In the genomic region with DNA sequence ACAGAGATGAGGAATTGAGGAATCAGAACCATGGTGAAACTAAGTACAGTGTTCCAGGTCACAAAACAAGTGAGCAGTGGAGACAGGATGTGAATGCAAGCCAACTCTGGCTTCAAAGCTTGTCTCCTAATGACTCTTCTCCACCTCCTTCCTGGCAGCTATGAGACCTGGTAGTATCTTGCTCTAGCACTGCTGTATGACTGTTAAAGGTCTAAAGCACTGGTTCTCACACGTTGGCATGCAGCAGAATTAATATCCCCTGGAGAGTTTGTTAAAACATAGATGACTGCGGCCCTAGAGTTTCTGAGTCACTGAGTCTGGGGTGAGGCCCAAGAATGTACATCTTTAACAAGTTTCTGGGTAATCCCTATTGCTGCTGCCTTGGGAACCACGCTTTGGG, we compare ENCODE assay signal across 23 cellular contexts.
A peak's percentile ranks its signal among the peaks of the same experiment; 100 is the strongest.
DNase-seq lines count a peak whose midpoint lies in the region; ATAC-seq and TF ChIP-seq lines count a peak whose summit lies in the region.
"Had no signal": no experiment of that assay in that cellular context is flagged by ENCODE, and none has a peak within 500 bp of the region (broad histone marks: within the 10 kb centered on the region; RNA-seq: fewer than 3 reads in every experiment).

No MANE protein-coding gene starts in this region.

- H2BK5ac ChIP-seq in IMR-90 (ENCODE audit: low read depth, low read length, poor library complexity, severe bottlenecking), result no peak overlapping the region

- no peaks in the 10 kb centered on the region for H3K79me1 ChIP-seq in IMR-90 (ENCODE audit: low read depth in 1 of 2, low read length in 2 of 2)

- H3K18ac ChIP-seq in IMR-90 (ENCODE audit: low read depth, low read length), result no peak overlapping the region

- H3K27me3 ChIP-seq in IMR-90 (ENCODE audit: control insufficient read depth, insufficient read depth, low read length), result no peaks in the 10 kb centered on the region; the same call in 1 of the 2 replicates
- H3K27me3 ChIP-seq in CD8-positive, alpha-beta memory T cell (ENCODE audit: insufficient read depth, low read length, poor library complexity, severe bottlenecking), result no peaks in the 10 kb centered on the region
- no peaks in the 10 kb centered on the region for H3K27me3 ChIP-seq in right atrium auricular region

- no TSS peak for BruUV-seq in IMR-90 (replicated peaks; lab: Mats Ljungman, UMichigan)

- H3K23ac ChIP-seq in IMR-90 (ENCODE audit: low read depth, low read length), result no peak overlapping the region

- dilution Hi-C loops in IMR-90 (cut with HindIII; ENCODE audit: low sequenced_read_pairs, unreplicated experiment), result no loop called here

- TF ChIP-seq RAD21 in IMR-90 (IDR thresholded peaks at IDR 0.05; ENCODE audit: low read length), result no peak

- H3K4me3 ChIP-seq in IMR-90 (ENCODE audit: insufficient read depth, low read depth, low read length) (no peak overlapping the region), cardiac fibroblast (replicated peaks in 1 of 2; ENCODE audit: low read depth in 2 of 2, low read length in 2 of 2) (no peak overlapping the region), right atrium auricular region (no peak overlapping the region)
- no peak overlapping the region for H3K4me3 ChIP-seq in CD8-positive, alpha-beta memory T cell (ENCODE audit: low read length)
- H3K4me3 ChIP-seq: gastroesophageal sphincter, GM23338, lower lobe of right lung, PC-9 had no signal

- no peak for TF ChIP-seq POLR2A in IMR-90 (IDR thresholded peaks at IDR 0.05; ENCODE audit: low read depth, low read length)

- DNase-seq in activated CD4-positive, alpha-beta T cell treated with anti-CD3 and anti-CD28 coated beads for 36 hours, result peak; percentile 7
- no peak for DNase-seq in activated CD4-positive, alpha-beta T cell treated with anti-CD3 and anti-CD28 coated beads for 4 hours
- DNase-seq in IMR-90, result peak; percentile 82
- peak; percentile 14 to 60 for DNase-seq in cardiac fibroblast (ENCODE audit: low read depth in 2 of 2)
- peak; percentile 22 for DNase-seq in renal cortical epithelial cell (ENCODE audit: low read depth)
- no peak for DNase-seq in CD8-positive, alpha-beta memory T cell
- no peak for DNase-seq in activated naive CD8-positive, alpha-beta T cell treated with anti-CD3 and anti-CD28 coated beads, Interleukin-2, amount 50 U/mL, for 24 hours
- no peak for DNase-seq in right atrium auricular region (ENCODE audit: low spot score)
- DNase-seq: activated CD4-positive, alpha-beta T cell treated with anti-CD3 and anti-CD28 coated beads, Interleukin-2, amount 10 ng/mL, durations not matched to agents 7 days and 5 days; CD4-positive, alpha-beta memory T cell; lower lobe of right lung; MM.1S; naive B cell; NCI-H2081 treated with DMSO at 0.1 percent for 48 hours; NCI-H69; PC-9; posterior cingulate gyrus had no signal

- H3K14ac ChIP-seq in IMR-90 (replicated peaks; ENCODE audit: low read depth, low read length), result no peak overlapping the region

- H3K36me3 ChIP-seq in IMR-90 (ENCODE audit: control insufficient read depth, insufficient read depth, low read length) (no peaks in the 10 kb centered on the region), right atrium auricular region (no peaks in the 10 kb centered on the region)
- no peaks in the 10 kb centered on the region for H3K36me3 ChIP-seq in CD8-positive, alpha-beta memory T cell (ENCODE audit: insufficient read depth, low read length)
- H3K36me3 ChIP-seq: gastroesophageal sphincter, lower lobe of right lung had no signal

- H3K9me3 ChIP-seq in IMR-90 (ENCODE audit: control insufficient read depth, insufficient read depth, low read length) (no peaks in the 10 kb centered on the region), right atrium auricular region (no peaks in the 10 kb centered on the region)
- H3K9me3 ChIP-seq in CD8-positive, alpha-beta memory T cell (ENCODE audit: low read length), result no peaks in the 10 kb centered on the region
- H3K9me3 ChIP-seq: gastroesophageal sphincter, lower lobe of right lung had no signal

- H3K27ac ChIP-seq in IMR-90 (ENCODE audit: insufficient read depth, low read length) (no peak overlapping the region), right atrium auricular region (no peak overlapping the region)
- H3K27ac ChIP-seq in CD8-positive, alpha-beta memory T cell (ENCODE audit: low read depth, low read length), result no peak overlapping the region
- H3K27ac ChIP-seq: 22Rv1, gastroesophageal sphincter, lower lobe of right lung, PC-9 had no signal

- no peak overlapping the region for H2BK15ac ChIP-seq in IMR-90 (ENCODE audit: low read depth, low read length)

- H3K9me1 ChIP-seq in IMR-90 (ENCODE audit: insufficient read depth, low read length), result peaks cover 11% of the 10 kb centered on the region; the same call in 1 of the 2 replicates

- H4K20me1 ChIP-seq in IMR-90 (ENCODE audit: insufficient read depth, low read length), result no peaks in the 10 kb centered on the region

- H3K4me2 ChIP-seq in IMR-90 (ENCODE audit: low read depth, low read length), result peak overlapping the region; percentile 18; the same call in 1 of the 2 replicates
- H3K4me2 ChIP-seq: GM23338, PC-9 had no signal

- H3K4me1 ChIP-seq in IMR-90 (ENCODE audit: control insufficient read depth, insufficient read depth, low read length) (peaks cover 7% of the 10 kb centered on the region), right atrium auricular region (no peaks in the 10 kb centered on the region)
- no peaks in the 10 kb centered on the region for H3K4me1 ChIP-seq in CD8-positive, alpha-beta memory T cell (ENCODE audit: insufficient read depth, low read length)
- H3K4me1 ChIP-seq: gastroesophageal sphincter, lower lobe of right lung had no signal

- no peak overlapping the region for H2BK20ac ChIP-seq in IMR-90 (ENCODE audit: low read depth, low read length)

- in situ Hi-C loops in IMR-90 (cut with MboI; ENCODE audit: low sequenced_read_pairs), result no loop called here

- H3K9me3 Mint-ChIP-seq in activated CD4-positive, alpha-beta T cell treated with anti-CD3 and anti-CD28 coated beads for 36 hours (ENCODE audit: low read depth), result peaks cover 3% of the 10 kb centered on the region
- peaks cover 0 to 2% (median 0%) of the 10 kb centered on the region in 5 donors for H3K9me3 Mint-ChIP-seq in CD8-positive, alpha-beta memory T cell
- peaks cover 5% of the 10 kb centered on the region for H3K9me3 Mint-ChIP-seq in activated naive CD8-positive, alpha-beta T cell treated with anti-CD3 and anti-CD28 coated beads, Interleukin-2, amount 50 U/mL, for 24 hours
- H3K9me3 Mint-ChIP-seq: activated CD4-positive, alpha-beta T cell treated with anti-CD3 and anti-CD28 coated beads, Interleukin-2, amount 10 ng/mL, durations not matched to agents 7 days and 5 days had no signal

- peaks cover 2% of the 10 kb centered on the region for H3K27me3 Mint-ChIP-seq in activated CD4-positive, alpha-beta T cell treated with anti-CD3 and anti-CD28 coated beads for 36 hours
- H3K27me3 Mint-ChIP-seq in CD8-positive, alpha-beta memory T cell, result peaks cover 11 to 14% of the 10 kb centered on the region in 2 donors
- H3K27me3 Mint-ChIP-seq in activated naive CD8-positive, alpha-beta T cell treated with anti-CD3 and anti-CD28 coated beads, Interleukin-2, amount 50 U/mL, for 24 hours, result peaks cover 6% of the 10 kb centered on the region
- H3K27me3 Mint-ChIP-seq: activated CD4-positive, alpha-beta T cell treated with anti-CD3 and anti-CD28 coated beads, Interleukin-2, amount 10 ng/mL, durations not matched to agents 7 days and 5 days; stimulated activated naive CD8-positive, alpha-beta T cell treated with anti-CD3 and anti-CD28 coated beads, Interleukin-15, Interleukin-2, amounts not matched to agents 100 ng/mL and 50 ng/mL, for 24 hours had no signal

- CTCF ChIA-PET in activated CD4-positive, alpha-beta T cell treated with anti-CD3 and anti-CD28 coated beads for 36 hours (lab: Charles Lee), result no interaction called here
- CTCF ChIA-PET in IMR-90 (lab: Yijun Ruan, JAX), result no interaction called here
- CTCF ChIA-PET in CD8-positive, alpha-beta memory T cell (lab: Charles Lee), result no interaction called here

- H2AK9ac ChIP-seq in IMR-90 (replicated peaks; ENCODE audit: low read depth, low read length, poor library complexity), result no peak overlapping the region

- no peak overlapping the region for H3K27ac Mint-ChIP-seq in activated CD4-positive, alpha-beta T cell treated with anti-CD3 and anti-CD28 coated beads for 36 hours
- H3K27ac Mint-ChIP-seq in CD8-positive, alpha-beta memory T cell, result no peak overlapping the region
- no peak overlapping the region for H3K27ac Mint-ChIP-seq in activated naive CD8-positive, alpha-beta T cell treated with anti-CD3 and anti-CD28 coated beads, Interleukin-2, amount 50 U/mL, for 24 hours
- H3K27ac Mint-ChIP-seq: activated CD4-positive, alpha-beta T cell treated with anti-CD3 and anti-CD28 coated beads, Interleukin-2, amount 10 ng/mL, durations not matched to agents 7 days and 5 days; activated naive CD8-positive, alpha-beta T cell; CD4-positive, alpha-beta memory T cell; GM23338; naive B cell; stimulated activated naive CD8-positive, alpha-beta T cell treated with anti-CD3 and anti-CD28 coated beads, Interleukin-15, Interleukin-2, amounts not matched to agents 100 ng/mL and 50 ng/mL, for 24 hours had no signal

- H2BK120ac ChIP-seq in IMR-90 (ENCODE audit: low read depth, low read length), result no peak overlapping the region

- no peak overlapping the region for H4K8ac ChIP-seq in IMR-90 (ENCODE audit: low read depth in 2 of 2, low read length in 2 of 2)

- ATAC-seq in activated CD4-positive, alpha-beta T cell treated with anti-CD3 and anti-CD28 coated beads for 36 hours, result peak; percentile 91
- peak; percentile 88 for ATAC-seq in IMR-90 (ENCODE audit: low read depth)
- ATAC-seq in activated naive CD8-positive, alpha-beta T cell treated with anti-CD3 and anti-CD28 coated beads, Interleukin-2, amount 50 U/mL, for 24 hours, result no peak
- ATAC-seq: gastroesophageal sphincter, GM23338, lower lobe of right lung had no signal

- H3K56ac ChIP-seq in IMR-90 (ENCODE audit: extremely low read depth, insufficient read depth, low read length), result no peak overlapping the region

- no peak overlapping the region for H3K4ac ChIP-seq in IMR-90 (ENCODE audit: low read depth, low read length)

- H3K9ac ChIP-seq in IMR-90 (ENCODE audit: low read depth, low read length), result no peak overlapping the region

- no peak overlapping the region for H2AFZ ChIP-seq in IMR-90 (replicated peaks; ENCODE audit: low read length, poor library complexity)
- H2AFZ ChIP-seq: GM23338, PC-9 had no signal

- H4K5ac ChIP-seq in IMR-90 (ENCODE audit: low read depth, low read length), result no peak overlapping the region

- no CpG with 5 or more reads among the region's 3 CpGs for WGBS in IMR-90 (ENCODE audit: extremely low coverage in 2 of 2, insufficient read length in 1 of 2), 2 experiments

- H3K4me3 Mint-ChIP-seq in activated CD4-positive, alpha-beta T cell treated with anti-CD3 and anti-CD28 coated beads for 36 hours, result no peak overlapping the region
- H3K4me3 Mint-ChIP-seq in CD8-positive, alpha-beta memory T cell, result no peak overlapping the region
- no peak overlapping the region for H3K4me3 Mint-ChIP-seq in activated naive CD8-positive, alpha-beta T cell treated with anti-CD3 and anti-CD28 coated beads, Interleukin-2, amount 50 U/mL, for 24 hours
- H3K4me3 Mint-ChIP-seq: activated CD4-positive, alpha-beta T cell treated with anti-CD3 and anti-CD28 coated beads, Interleukin-2, amount 10 ng/mL, durations not matched to agents 7 days and 5 days; activated naive CD8-positive, alpha-beta T cell; CD4-positive, alpha-beta memory T cell; central memory CD8-positive, alpha-beta T cell; GM23338; naive B cell; stimulated activated naive CD8-positive, alpha-beta T cell treated with anti-CD3 and anti-CD28 coated beads, Interleukin-15, Interleukin-2, amounts not matched to agents 100 ng/mL and 50 ng/mL, for 24 hours had no signal

- no peaks in the 10 kb centered on the region for H3K36me3 Mint-ChIP-seq in activated CD4-positive, alpha-beta T cell treated with anti-CD3 and anti-CD28 coated beads for 36 hours (ENCODE audit: low read depth)
- peaks cover 0 to 12% (median 4%) of the 10 kb centered on the region in 3 donors for H3K36me3 Mint-ChIP-seq in CD8-positive, alpha-beta memory T cell
- no peaks in the 10 kb centered on the region for H3K36me3 Mint-ChIP-seq in activated naive CD8-positive, alpha-beta T cell treated with anti-CD3 and anti-CD28 coated beads, Interleukin-2, amount 50 U/mL, for 24 hours (ENCODE audit: low read depth)
- H3K36me3 Mint-ChIP-seq: naive B cell had no signal

- no peak overlapping the region for H2AK5ac ChIP-seq in IMR-90 (ENCODE audit: low read depth, low read length)

- H3K4me1 Mint-ChIP-seq in activated CD4-positive, alpha-beta T cell treated with anti-CD3 and anti-CD28 coated beads for 36 hours, result no peaks in the 10 kb centered on the region
- no peaks in the 10 kb centered on the region for H3K4me1 Mint-ChIP-seq in CD8-positive, alpha-beta memory T cell
- H3K4me1 Mint-ChIP-seq in activated naive CD8-positive, alpha-beta T cell treated with anti-CD3 and anti-CD28 coated beads, Interleukin-2, amount 50 U/mL, for 24 hours, result no peaks in the 10 kb centered on the region
- H3K4me1 Mint-ChIP-seq: activated CD4-positive, alpha-beta T cell treated with anti-CD3 and anti-CD28 coated beads, Interleukin-2, amount 10 ng/mL, durations not matched to agents 7 days and 5 days; CD4-positive, alpha-beta memory T cell; central memory CD8-positive, alpha-beta T cell; naive B cell had no signal

- no peak overlapping the region for H4K91ac ChIP-seq in IMR-90 (ENCODE audit: insufficient read depth, low read depth, low read length)

- TF ChIP-seq CTCF in IMR-90 (conservative IDR thresholded peaks at IDR 0.05; ENCODE audit: low read depth, low read length), result no peak
- no peak for TF ChIP-seq CTCF in cardiac fibroblast (IDR thresholded peaks at IDR 0.05; ENCODE audit: low read depth, low read length)
- no peak for TF ChIP-seq CTCF in right atrium auricular region (IDR thresholded peaks at IDR 0.05)

- POLR2A ChIA-PET in activated CD4-positive, alpha-beta T cell treated with anti-CD3 and anti-CD28 coated beads for 36 hours (lab: Charles Lee), result no interaction called here
- POLR2A ChIA-PET in IMR-90 (lab: Charles Lee; ENCODE audit: unreplicated experiment), result no interaction called here
- POLR2A ChIA-PET in CD8-positive, alpha-beta memory T cell (lab: Charles Lee), result no interaction called here

- intact Hi-C loops in activated CD4-positive, alpha-beta T cell treated with anti-CD3 and anti-CD28 coated beads for 36 hours (cut with DNase I, micrococcal nuclease), result no loop called here
- intact Hi-C loops in IMR-90 (cut with micrococcal nuclease), result no loop called here

Comparison
In these comparisons a context has a peak if more than half of its experiments do, and no peak if none do; other contexts are left out.
1. DNase-seq: peak in activated CD4-positive, alpha-beta T cell treated with anti-CD3 and anti-CD28 coated beads for 36 hours (single experiment), IMR-90 (single experiment), cardiac fibroblast (2 of 2) and renal cortical epithelial cell (single experiment); none in activated CD4-positive, alpha-beta T cell treated with anti-CD3 and anti-CD28 coated beads for 4 hours (0 of 2), CD8-positive, alpha-beta memory T cell (0 of 5), activated naive CD8-positive, alpha-beta T cell treated with anti-CD3 and anti-CD28 coated beads, Interleukin-2, amount 50 U/mL, for 24 hours (single experiment) and right atrium auricular region (single experiment).